In the genomic region with DNA sequence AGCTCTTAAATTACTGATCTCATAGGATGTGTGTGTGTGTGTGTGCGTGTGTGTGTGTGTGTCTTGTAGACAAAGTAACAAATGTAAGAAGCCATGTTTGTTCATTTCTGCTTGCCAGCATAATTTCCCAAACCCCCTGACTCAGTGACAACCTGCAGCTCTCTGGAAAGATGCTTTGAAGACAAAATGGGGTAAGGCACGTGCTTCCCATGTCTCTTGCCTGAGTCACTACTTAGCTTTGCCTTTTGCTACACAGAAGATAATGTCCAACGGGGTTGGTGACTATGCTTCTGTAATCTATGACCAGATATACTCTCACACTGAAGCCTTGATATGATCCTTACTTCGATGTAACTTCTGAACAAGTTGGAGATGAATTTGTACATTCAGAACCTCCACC, we compare ENCODE assay signal across 23 cellular contexts.
"Had no signal": no experiment of that assay in that cellular context is flagged by ENCODE, and none has a peak within 500 bp of the region (broad histone marks: within the 10 kb centered on the region; RNA-seq: fewer than 3 reads in every experiment).

No MANE protein-coding gene starts in this region.

- H3K9me3 ChIP-seq: mucosa of descending colon, testis had no signal

- FAIRE-seq: bronchial epithelial cell, islet of Langerhans had no signal

- H3K4me3 ChIP-seq: mucosa of descending colon, ovary, testis, upper lobe of left lung had no signal

- ATAC-seq: activated naive CD8-positive, alpha-beta T cell treated with anti-CD3 and anti-CD28 coated beads, Interleukin-2, amount 50 U/mL, for 24 hours; activated T-cell treated with anti-CD3 and anti-CD28 coated beads, Interleukin-2, amount 50 U/mL, for 4 hours; esophagus mucosa; left cardiac atrium; mucosa of descending colon; sciatic nerve; stimulated activated memory B cell treated with anti-CD40 and anti-IgM and Interleukin-4, amounts not matched to agents 10 μg/mL and 1 μg/mL and 100 μg/mL, for 72 hours had no signal

- DNase-seq: activated CD4-positive, alpha-beta T cell treated with anti-CD3 and anti-CD28 coated beads, Interleukin-2, amount 10 ng/mL, durations not matched to agents 7 days and 5 days; activated CD8-positive, alpha-beta memory T cell treated with anti-CD3 and anti-CD28 coated beads, Interleukin-2, amount 50 U/mL, for 4 hours; activated effector memory CD4-positive, alpha-beta T cell treated with Interleukin-2 at 50 U/mL for 16 hours; activated naive CD4-positive, alpha-beta T cell treated with anti-CD3 and anti-CD28 coated beads, Interleukin-2, amount 10 ng/mL, durations not matched to agents 7 days and 5 days; activated naive CD8-positive, alpha-beta T cell treated with anti-CD3 and anti-CD28 coated beads, Interleukin-2, amount 50 U/mL, for 24 hours; activated T-cell treated with anti-CD3 and anti-CD28 coated beads, Interleukin-2, amount 50 U/mL, for 4 hours; aorta; cerebellar nuclear complex; effector CD4-positive, alpha-beta T cell; left cardiac atrium; mesenchymal stem cell; mucosa of descending colon; naive B cell; ovary; stimulated activated CD4-positive, alpha-beta T cell treated with anti-CD3 and anti-CD28 coated beads, Interleukin-4, amount 100 ng/mL, for 4 hours; T1000; testis; upper lobe of left lung had no signal

- H3K27ac ChIP-seq: ovary, testis, upper lobe of left lung had no signal

- H3K27me3 ChIP-seq: ovary, testis, upper lobe of left lung had no signal

- H3K36me3 ChIP-seq: ovary, upper lobe of left lung had no signal

- H3K4me1 ChIP-seq: testis, upper lobe of left lung had no signal
